Comparison of ENCODE assay signal across 27 cellular contexts in genomic region chr12:3259976-3260375, GRCh38.
"Had no signal": no experiment of that assay in that cellular context is flagged by ENCODE, and none has a peak within 500 bp of the region (broad histone marks: within the 10 kb centered on the region; RNA-seq: fewer than 3 reads in every experiment).

No MANE protein-coding gene starts in this region.

- H3K9me3 ChIP-seq: adrenal gland, ascending aorta, lower lobe of right lung, mucosa of descending colon, thoracic aorta, upper lobe of right lung had no signal

- H3K4me1 ChIP-seq: adrenal gland, lower lobe of right lung had no signal

- H3K36me3 ChIP-seq: adrenal gland, ascending aorta, brain microvascular endothelial cell, thoracic aorta, upper lobe of right lung had no signal

- H3K4me3 ChIP-seq: adrenal gland, ascending aorta, lower lobe of right lung, mucosa of descending colon, skin epidermis, thoracic aorta, upper lobe of right lung had no signal

- DNase-seq: activated CD4-positive, alpha-beta T cell treated with anti-CD3 and anti-CD28 coated beads for 48 hours; activated CD4-positive, alpha-beta T cell treated with anti-CD3 and anti-CD28 coated beads, Interleukin-2, amount 50 U/mL, for 48 hours; activated CD8-positive, alpha-beta memory T cell treated with anti-CD3 and anti-CD28 coated beads for 24 hours; activated effector memory CD4-positive, alpha-beta T cell treated with Interleukin-2 at 50 U/mL for 16 hours; activated naive CD4-positive, alpha-beta T cell treated with Interleukin-2 at 50 U/mL for 16 hours; adrenal gland; brain microvascular endothelial cell; caudate nucleus; cortex of kidney; effector memory CD8-positive, alpha-beta T cell; lower lobe of right lung; mesendoderm; mucosa of descending colon; posterior cingulate gyrus; stimulated activated CD4-positive, alpha-beta T cell treated with anti-CD3 and anti-CD28 coated beads, Interleukin-12 subunit alpha, Interleukin-12 subunit beta, amount 100 ng/mL, for 4 hours; stimulated activated CD4-positive, alpha-beta T cell treated with anti-CD3 and anti-CD28 coated beads, Interleukin-4, amount 100 ng/mL, for 1 hour; stimulated activated naive CD8-positive, alpha-beta T cell treated with anti-CD3 and anti-CD28 coated beads, Interleukin-15, Interleukin-2, amounts not matched to agents 100 U/mL and 50 U/mL, for 24 hours; SW 1271; T-helper 17 cell; T1000; upper lobe of right lung; WERI-Rb-1 had no signal

- H3K27ac ChIP-seq: adrenal gland, ascending aorta, brain microvascular endothelial cell, lower lobe of right lung, skin epidermis, thoracic aorta, upper lobe of right lung, WERI-Rb-1 had no signal

- H3K27me3 ChIP-seq: adrenal gland, ascending aorta, brain microvascular endothelial cell, upper lobe of right lung had no signal

- ATAC-seq: activated CD4-positive, CD25-positive, alpha-beta regulatory T cell treated with anti-CD3 and anti-CD28 coated beads, Interleukin-2, amount 50 U/mL, for 24 hours; effector memory CD8-positive, alpha-beta T cell; lower lobe of right lung; mucosa of descending colon; natural killer cell treated with Interleukin-12 subunit alpha and Interleukin-12 subunit beta and Interleukin-15 and Interleukin-18, amount 100 ng/mL, for 72 hours; stimulated activated naive CD8-positive, alpha-beta T cell treated with anti-CD3 and anti-CD28 coated beads, Interleukin-15, Interleukin-2, amounts not matched to agents 100 U/mL and 50 U/mL, for 24 hours; T-helper 17 cell; upper lobe of right lung had no signal
